In genomic region chr2:44954902-44955592, GRCh38 we compare ENCODE assay signal across 12 cellular contexts. TPM values are rescaled to one million over a fixed set of nuclear protein-coding genes. Genes with fewer than 3 reads are reported as not detected.
DNase-seq lines count a peak whose midpoint lies in the region; ATAC-seq and TF ChIP-seq lines count a peak whose summit lies in the region.
"Had no signal": no experiment of that assay in that cellular context is flagged by ENCODE, and none has a peak within 500 bp of the region (broad histone marks: within the 10 kb centered on the region; RNA-seq: fewer than 3 reads in every experiment).

No MANE protein-coding gene starts in this region.

- H3K4me2 ChIP-seq in SK-N-SH, result peak overlapping the region; percentile 75

- no peaks in the 10 kb centered on the region for H3K36me3 Mint-ChIP-seq in activated CD4-positive, alpha-beta T cell treated with anti-CD3 and anti-CD28 coated beads, Interleukin-2, amount 10 ng/mL, durations not matched to agents 24 days and 14 days (ENCODE audit: low read depth)
- H3K36me3 Mint-ChIP-seq in glutamatergic neuron (ENCODE audit: unreplicated experiment), result no peaks in the 10 kb centered on the region
- H3K36me3 Mint-ChIP-seq: CD4-positive, CD25-positive, alpha-beta regulatory T cell had no signal

- H3K9me3 Mint-ChIP-seq in activated CD4-positive, alpha-beta T cell treated with anti-CD3 and anti-CD28 coated beads, Interleukin-2, amount 10 ng/mL, durations not matched to agents 24 days and 14 days, result no peaks in the 10 kb centered on the region
- peaks cover 14% of the 10 kb centered on the region for H3K9me3 Mint-ChIP-seq in glutamatergic neuron (ENCODE audit: unreplicated experiment)
- no peaks in the 10 kb centered on the region for H3K9me3 Mint-ChIP-seq in stimulated activated naive CD8-positive, alpha-beta T cell treated with anti-CD3 and anti-CD28 coated beads, Interleukin-15, amount 100 ng/mL, for 72 hours
- H3K9me3 Mint-ChIP-seq: CD4-positive, CD25-positive, alpha-beta regulatory T cell; central memory CD8-positive, alpha-beta T cell had no signal

- H3K9ac ChIP-seq in SK-N-SH, result no peak overlapping the region

- H3K4me1 ChIP-seq in SK-N-SH (ENCODE audit: control insufficient read depth in 1 of 2, insufficient read depth in 2 of 2, low read depth in 1 of 2, low read length in 1 of 2), result peaks cover 0 to 17% of the 10 kb centered on the region in 2 experiments; a peak in 1 of 4 replicates

- H3K36me3 ChIP-seq in SK-N-SH (replicated peaks in 1 of 2; ENCODE audit: control insufficient read depth in 1 of 2, insufficient read depth in 2 of 2, low read length in 1 of 2) (no peaks in the 10 kb centered on the region), MG63 (no peaks in the 10 kb centered on the region)
- H3K36me3 ChIP-seq: neutrophil, upper lobe of right lung had no signal

- H3K4me1 Mint-ChIP-seq in activated CD4-positive, alpha-beta T cell treated with anti-CD3 and anti-CD28 coated beads, Interleukin-2, amount 10 ng/mL, durations not matched to agents 24 days and 14 days, result peaks cover 11% of the 10 kb centered on the region
- peaks cover 18% of the 10 kb centered on the region for H3K4me1 Mint-ChIP-seq in glutamatergic neuron (ENCODE audit: low read depth, unreplicated experiment)
- H3K4me1 Mint-ChIP-seq in stimulated activated naive CD8-positive, alpha-beta T cell treated with anti-CD3 and anti-CD28 coated beads, Interleukin-15, amount 100 ng/mL, for 72 hours, result peaks cover 38% of the 10 kb centered on the region

- H3K4me3 ChIP-seq in SK-N-SH (ENCODE audit: low read depth in 2 of 2, low read length in 1 of 2), result peak overlapping the region; percentile 38; a peak in 3 of 4 replicates
- H3K4me3 ChIP-seq in MG63, result no peak overlapping the region
- H3K4me3 ChIP-seq: upper lobe of right lung had no signal

- H3K27ac Mint-ChIP-seq in activated CD4-positive, alpha-beta T cell treated with anti-CD3 and anti-CD28 coated beads, Interleukin-2, amount 10 ng/mL, durations not matched to agents 24 days and 14 days, result no peak overlapping the region
- H3K27ac Mint-ChIP-seq in glutamatergic neuron (ENCODE audit: unreplicated experiment), result no peak overlapping the region
- H3K27ac Mint-ChIP-seq in stimulated activated naive CD8-positive, alpha-beta T cell treated with anti-CD3 and anti-CD28 coated beads, Interleukin-15, amount 100 ng/mL, for 72 hours, result peak overlapping the region in 1 of 2 donors; percentile 5
- H3K27ac Mint-ChIP-seq: CD4-positive, CD25-positive, alpha-beta regulatory T cell had no signal

- H3K27me3 ChIP-seq in SK-N-SH (ENCODE audit: insufficient read depth) (no peaks in the 10 kb centered on the region), MG63 (no peaks in the 10 kb centered on the region)

- 77% methylated on average over 43 of the region's 43 CpGs for WGBS in SK-N-SH (ENCODE audit: low lambda C conversion rate)

- H4K20me1 ChIP-seq in SK-N-SH (ENCODE audit: insufficient read depth), result no peaks in the 10 kb centered on the region

- no peaks in the 10 kb centered on the region for H3F3A ChIP-seq in SK-N-SH (replicated peaks; ENCODE audit: insufficient read depth)

- no peak for TF ChIP-seq EP300 in SK-N-SH (IDR thresholded peaks at IDR 0.05; ENCODE audit: borderline replicate concordance in 1 of 2, low read depth in 1 of 2, low read length in 1 of 2)

- no peaks in the 10 kb centered on the region for H3K9me2 ChIP-seq in SK-N-SH

- peak overlapping the region; percentile 72 for H2AFZ ChIP-seq in SK-N-SH (ENCODE audit: low read depth)

- peak; percentile 27 for ATAC-seq in stimulated activated naive CD8-positive, alpha-beta T cell treated with anti-CD3 and anti-CD28 coated beads, Interleukin-15, amount 100 ng/mL, for 72 hours

- TF ChIP-seq CTCF in SK-N-SH (IDR thresholded peaks at IDR 0.05) (no peak), glutamatergic neuron (IDR thresholded peaks at IDR 0.05; ENCODE audit: partially characterized antibody, unreplicated experiment) (no peak), GM10266 (IDR thresholded peaks at IDR 0.05; ENCODE audit: control insufficient read depth, insufficient read depth, low read depth, missing control alignments) (no peak)

- CTCF ChIA-PET in SK-N-SH (lab: Yijun Ruan, JAX), result interaction anchor here (0.6 to 20.5 kb wide), 108 partner anchors 8 to 1077 kb away, joined by 3 to 581 read pairs (median 5); partner anchors contain the start of genes CAMKMT, LRPPRC and PREPL

- POLR2A ChIA-PET in SK-N-SH (lab: Yijun Ruan, JAX), result interaction anchor here (0.5 to 1.8 kb wide), 8 partner anchors 17 to 911 kb away, joined by 3 to 12 read pairs (median 4); partner anchors contain the start of genes CAMKMT and PREPL

- peak overlapping the region; percentile 25 for H3K4me3 Mint-ChIP-seq in activated CD4-positive, alpha-beta T cell treated with anti-CD3 and anti-CD28 coated beads, Interleukin-2, amount 10 ng/mL, durations not matched to agents 24 days and 14 days
- peak overlapping the region; percentile 92 for H3K4me3 Mint-ChIP-seq in glutamatergic neuron (ENCODE audit: unreplicated experiment)
- H3K4me3 Mint-ChIP-seq in stimulated activated naive CD8-positive, alpha-beta T cell treated with anti-CD3 and anti-CD28 coated beads, Interleukin-15, amount 100 ng/mL, for 72 hours, result peak overlapping the region; percentile 66 to 74
- H3K4me3 Mint-ChIP-seq: central memory CD8-positive, alpha-beta T cell had no signal

- H3K9me3 ChIP-seq in SK-N-SH (no peaks in the 10 kb centered on the region), MG63 (no peaks in the 10 kb centered on the region)
- H3K9me3 ChIP-seq: neutrophil, upper lobe of right lung had no signal

- no peak for DNase-seq in activated CD4-positive, alpha-beta T cell treated with anti-CD3 and anti-CD28 coated beads, Interleukin-2, amount 10 ng/mL, durations not matched to agents 24 days and 14 days
- no peak for DNase-seq in activated CD4-positive, alpha-beta T cell treated with anti-CD3 and anti-CD28 coated beads for 1 hour
- DNase-seq in SK-N-SH, result peak; percentile 85
- DNase-seq in glutamatergic neuron, result no peak
- no peak for DNase-seq in stimulated activated naive CD8-positive, alpha-beta T cell treated with anti-CD3 and anti-CD28 coated beads, Interleukin-15, amount 100 ng/mL, for 72 hours
- DNase-seq in GM10266 (ENCODE audit: extremely low spot score), result no peak
- DNase-seq in MG63, result no peak
- no peak for DNase-seq in SW 1271 (lab: John Stamatoyannopoulos, UW)

- H3K79me2 ChIP-seq in SK-N-SH (ENCODE audit: insufficient read depth), result no peaks in the 10 kb centered on the region

- H3K27me3 Mint-ChIP-seq in activated CD4-positive, alpha-beta T cell treated with anti-CD3 and anti-CD28 coated beads, Interleukin-2, amount 10 ng/mL, durations not matched to agents 24 days and 14 days, result peaks cover 73% of the 10 kb centered on the region
- peaks cover 26% of the 10 kb centered on the region for H3K27me3 Mint-ChIP-seq in glutamatergic neuron (ENCODE audit: unreplicated experiment)
- peaks cover 100% of the 10 kb centered on the region for H3K27me3 Mint-ChIP-seq in stimulated activated naive CD8-positive, alpha-beta T cell treated with anti-CD3 and anti-CD28 coated beads, Interleukin-15, amount 100 ng/mL, for 72 hours

- 0 out of 4 replicates have a peak overlapping the region, but pooled peaks of 1 of the 2 experiments have one; percentile 17 for H3K27ac ChIP-seq in SK-N-SH (ENCODE audit: low read depth in 2 of 2, low read length in 1 of 2)
- H3K27ac ChIP-seq: neutrophil, upper lobe of right lung had no signal

- TF ChIP-seq RAD21 in SK-N-SH (IDR thresholded peaks at IDR 0.05; ENCODE audit: low read length), result no peak

- intact Hi-C loops in activated CD4-positive, alpha-beta T cell treated with anti-CD3 and anti-CD28 coated beads, Interleukin-2, amount 10 ng/mL, durations not matched to agents 24 days and 14 days (cut with micrococcal nuclease), result loop anchor here (1.0 to 5.0 kb wide), 8 partner anchors 16 to 911 kb away; partner anchors contain the start of gene SIX2

TF ChIP-seq in SK-N-SH, 30 proteins besides CTCF, POLR2A, EP300 and RAD21 (continues in another document):
- TF ChIP-seq MAX (IDR thresholded peaks at IDR 0.05; ENCODE audit: low read depth) (no peak), FOSL2 (IDR thresholded peaks at IDR 0.05; ENCODE audit: borderline replicate concordance, low read depth) (no peak), IRF3 (IDR thresholded peaks at IDR 0.05; ENCODE audit: low read depth, low read length) (no peak), SMC3 (IDR thresholded peaks at IDR 0.05; ENCODE audit: low read depth, low read length) (no peak), GATA2 (CRISPR knock-in tag; IDR thresholded peaks at IDR 0.05) (no peak), TAF1 (IDR thresholded peaks at IDR 0.05; ENCODE audit: borderline replicate concordance, low read depth, low read length) (no peak), JUND (IDR thresholded peaks at IDR 0.05) (no peak)

RNA-seq across cellular contexts. Expression of gene SIX3, which starts 13.5 kb away (rescaled TPM):
- not detected in 2 replicates for total RNA-seq in activated CD4-positive, alpha-beta T cell treated with anti-CD3 and anti-CD28 coated beads, Interleukin-2, amount 10 ng/mL, durations not matched to agents 24 days and 14 days
- 0.58 and 0.67 TPM in 2 replicates for polyA plus RNA-seq in SK-N-SH (2012; rRNA removed)
- polyA plus RNA-seq in SK-N-SH (2012; cell fraction: cytosol; rRNA removed), result 0.98 and 2.1 TPM in 2 replicates
- 0.77 and 1.7 TPM in 2 replicates for polyA plus RNA-seq in SK-N-SH (2012; cell fraction: nucleus; rRNA removed)
- 0.86 TPM for total RNA-seq in glutamatergic neuron (ENCODE audit: unreplicated experiment)
- total RNA-seq in MG63 (2014; rRNA removed; shearing (Covaris generic); ENCODE audit: low replicate concordance), result not detected in 2 replicates
- total RNA-seq: CD4-positive, CD25-positive, alpha-beta regulatory T cell; upper lobe of right lung had no signal
- polyA plus RNA-seq: CD4-positive, CD25-positive, alpha-beta regulatory T cell had no signal

RNA-seq across cellular contexts. Expression of gene SIX2, which starts 54.2 kb away (rescaled TPM):
- not detected in 2 replicates for total RNA-seq in activated CD4-positive, alpha-beta T cell treated with anti-CD3 and anti-CD28 coated beads, Interleukin-2, amount 10 ng/mL, durations not matched to agents 24 days and 14 days
- polyA plus RNA-seq in SK-N-SH (2012; rRNA removed), result 0.45 and 0.76 TPM in 2 replicates
- 0.44 and 0.45 TPM in 2 replicates for polyA plus RNA-seq in SK-N-SH (2012; cell fraction: cytosol; rRNA removed)
- polyA plus RNA-seq in SK-N-SH (2012; cell fraction: nucleus; rRNA removed), result 0.24 and 0.27 TPM in 2 replicates
- 0.56 TPM for total RNA-seq in glutamatergic neuron (ENCODE audit: unreplicated experiment)
- total RNA-seq in MG63 (2014; rRNA removed; shearing (Covaris generic); ENCODE audit: low replicate concordance), result 5.2 and 14.0 TPM in 2 replicates
- total RNA-seq: CD4-positive, CD25-positive, alpha-beta regulatory T cell; upper lobe of right lung had no signal
- polyA plus RNA-seq: CD4-positive, CD25-positive, alpha-beta regulatory T cell had no signal

Comparison
In these comparisons a context has a peak if more than half of its experiments do, and no peak if none do; other contexts are left out.
1. H3K4me3 Mint-ChIP-seq: peak in every context shown above with its lines; median percentile 92 in glutamatergic neuron; 70 in stimulated activated naive CD8-positive, alpha-beta T cell treated with anti-CD3 and anti-CD28 coated beads, Interleukin-15, amount 100 ng/mL, for 72 hours; 25 in activated CD4-positive, alpha-beta T cell treated with anti-CD3 and anti-CD28 coated beads, Interleukin-2, amount 10 ng/mL, durations not matched to agents 24 days and 14 days.